9 cellular contexts compared by ENCODE assay signal in the genomic region with DNA sequence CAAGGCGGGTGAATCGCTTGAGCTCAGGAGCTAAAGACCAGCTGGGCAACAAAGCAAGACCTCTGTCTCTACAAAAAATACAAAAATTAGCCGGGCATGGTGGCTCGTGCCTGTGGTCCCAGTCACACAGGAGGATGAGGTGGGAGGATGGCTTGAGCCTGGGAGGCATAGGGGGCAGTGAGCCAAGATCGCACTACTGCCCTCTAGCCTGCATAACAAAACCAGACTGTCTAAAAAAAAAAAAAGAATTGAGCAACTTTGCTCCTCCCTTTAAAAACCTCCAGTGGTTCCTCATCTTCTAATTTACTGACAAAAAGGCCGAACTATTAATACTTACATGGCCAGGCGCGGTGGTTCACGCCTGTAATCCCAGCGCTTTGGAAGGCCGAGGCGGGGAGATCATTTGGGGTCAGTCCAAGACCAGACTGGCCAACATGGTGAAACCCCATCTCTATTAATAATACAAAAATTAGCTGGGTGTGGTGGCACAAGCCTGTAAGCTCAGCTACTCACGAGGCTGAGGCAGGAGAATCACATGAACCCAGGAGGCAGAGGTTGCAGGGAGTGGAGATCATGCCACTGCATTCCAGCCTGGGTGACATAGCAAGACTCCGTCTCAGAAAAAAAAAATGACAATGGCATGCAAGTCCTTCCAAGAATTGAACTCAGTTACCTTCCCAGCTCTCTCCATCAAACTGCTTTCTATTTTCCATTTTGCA. TPM values are rescaled to one million over a fixed set of nuclear protein-coding genes. Genes with fewer than 3 reads are reported as not detected.
DNase-seq lines count a peak whose midpoint lies in the region; ATAC-seq and TF ChIP-seq lines count a peak whose summit lies in the region.
"Had no signal": no experiment of that assay in that cellular context is flagged by ENCODE, and none has a peak within 500 bp of the region (broad histone marks: within the 10 kb centered on the region; RNA-seq: fewer than 3 reads in every experiment).

No MANE protein-coding gene starts in this region.

- TF ChIP-seq CTCF in CD14-positive monocyte (IDR thresholded peaks at IDR 0.05) = peak; percentile 71
- TF ChIP-seq CTCF in KMS-11 (conservative IDR thresholded peaks at IDR 0.05; ENCODE audit: low read depth, low read length) = no peak; the same call in 1 of the 2 replicates
- TF ChIP-seq CTCF in WI38 (IDR thresholded peaks at IDR 0.05; ENCODE audit: low read depth, low read length) = peak; percentile 27; the same call in 1 of the 2 replicates
- peak; percentile 47 for TF ChIP-seq CTCF in left ventricle myocardium inferior (IDR thresholded peaks at IDR 0.05; ENCODE audit: borderline replicate concordance)

- peak overlapping the region; percentile 64 to 70 for H3K4me3 Mint-ChIP-seq in CD14-positive monocyte
- peak overlapping the region; percentile 69 to 72 for H3K4me3 Mint-ChIP-seq in stimulated activated naive B cell treated with anti-CD40 and anti-IgM and Interleukin-4, amounts not matched to agents 10 μg/mL and 1 μg/mL and 100 μg/mL, for 72 hours
- peak overlapping the region in 1 of 3 donors; percentile 30 for H3K4me3 Mint-ChIP-seq in T-cell

- H3K4me1 ChIP-seq in KMS-11 (ENCODE audit: low read depth, poor library complexity, severe bottlenecking) (peaks cover 43% of the 10 kb centered on the region), left ventricle myocardium inferior (peaks cover 78% of the 10 kb centered on the region)

- H3K36me3 Mint-ChIP-seq in CD14-positive monocyte (peaks cover 12 to 36% of the 10 kb centered on the region in 2 donors), T-cell (peaks cover 26% of the 10 kb centered on the region)
- peaks cover 16 to 29% of the 10 kb centered on the region in 2 donors for H3K36me3 Mint-ChIP-seq in stimulated activated naive B cell treated with anti-CD40 and anti-IgM and Interleukin-4, amounts not matched to agents 10 μg/mL and 1 μg/mL and 100 μg/mL, for 72 hours

- H3K4me3 ChIP-seq in KMS-11 (IDR thresholded peaks at IDR 0.05; ENCODE audit: insufficient read depth, low read depth, low read length) (no peak overlapping the region), WI38 (ENCODE audit: low read depth, low read length) (no peak overlapping the region), left ventricle myocardium inferior (no peak overlapping the region)

- no peak overlapping the region for H2AFZ ChIP-seq in KMS-11 (ENCODE audit: low read depth)

- H3K27me3 ChIP-seq in KMS-11 (ENCODE audit: insufficient read depth, low read depth) (no peaks in the 10 kb centered on the region), left ventricle myocardium inferior (ENCODE audit: low read depth) (no peaks in the 10 kb centered on the region)

- CTCF ChIA-PET in T-cell (lab: Charles Lee) = interaction anchor here in 1 of 2 donors (0.6 to 3.3 kb wide), 2 partner anchors 16 to 20 kb away, joined by 3 to 12 read pairs; no protein-coding TSS in a partner anchor

- POLR2A ChIA-PET in T-cell (lab: Charles Lee) = no interaction called here

- H3K9me3 Mint-ChIP-seq in CD14-positive monocyte (peaks cover 0 to 3% (median 0%) of the 10 kb centered on the region in 7 donors), T-cell (no peaks in the 10 kb centered on the region)
- H3K9me3 Mint-ChIP-seq in stimulated activated naive B cell treated with anti-CD40 and anti-IgM and Interleukin-4, amounts not matched to agents 10 μg/mL and 1 μg/mL and 100 μg/mL, for 72 hours = no peaks in the 10 kb centered on the region

- H3K36me3 ChIP-seq in KMS-11 (ENCODE audit: insufficient read depth) (0 out of 2 replicates have a peak, but pooled peaks cover 6% of the 10 kb centered on the region), left ventricle myocardium inferior (peaks cover 11% of the 10 kb centered on the region)

- H3K27ac ChIP-seq in KMS-11 (no peak overlapping the region), left ventricle myocardium inferior (replicated peaks) (peak overlapping the region; percentile 30)

- H3K79me2 ChIP-seq in KMS-11 (ENCODE audit: insufficient read depth, low read depth) = peaks cover 96% of the 10 kb centered on the region

- intact Hi-C loops in CD14-positive monocyte (cut with micrococcal nuclease) (loop anchor here in 1 of 2 donors (10.0 kb wide), 1 partner anchor 117 kb away; the partner anchor contains the start of gene H3-3A), left ventricle myocardium inferior (cut with micrococcal nuclease) (no loop called here)

- ATAC-seq in stimulated activated naive B cell treated with anti-CD40 and anti-IgM and Interleukin-4, amounts not matched to agents 10 μg/mL and 1 μg/mL and 100 μg/mL, for 72 hours (replicated peaks) = peak in 1 of 2 donors; percentile 15
- ATAC-seq in T-cell (replicated peaks in 1 of 4) = no peak
- no peak for ATAC-seq in GM18498 (IDR thresholded peaks at IDR 0.05; ENCODE audit: unreplicated experiment)

- H3K9me3 ChIP-seq in left ventricle myocardium inferior (replicated peaks) = no peaks in the 10 kb centered on the region

- H3K27ac Mint-ChIP-seq in CD14-positive monocyte (peak overlapping the region; percentile 81 to 97 (median 88)), T-cell (peak overlapping the region in 1 of 2 donors; percentile 10)
- H3K27ac Mint-ChIP-seq in stimulated activated naive B cell treated with anti-CD40 and anti-IgM and Interleukin-4, amounts not matched to agents 10 μg/mL and 1 μg/mL and 100 μg/mL, for 72 hours = peak overlapping the region; percentile 81

- H3K9ac ChIP-seq in KMS-11 = no peak overlapping the region

- DNase-seq in CD14-positive monocyte (ENCODE audit: low spot score) (peak; percentile 49), left ventricle myocardium inferior (peak; percentile 53), T-cell (no peak), NCI-H748 (lab: John Stamatoyannopoulos, UW; ENCODE audit: unreplicated experiment) (no peak)
- no peak for DNase-seq in stimulated activated naive B cell treated with anti-CD40 and anti-IgM and Interleukin-4, amounts not matched to agents 10 μg/mL and 1 μg/mL and 100 μg/mL, for 72 hours

- peaks cover 9% of the 10 kb centered on the region; the same call in 1 of the 2 replicates for H4K20me1 ChIP-seq in KMS-11 (ENCODE audit: insufficient read depth)

- H3K4me1 Mint-ChIP-seq in CD14-positive monocyte (peaks cover 35% of the 10 kb centered on the region), T-cell (peaks cover 68 to 76% (median 71%) of the 10 kb centered on the region in 3 donors)
- H3K4me1 Mint-ChIP-seq in stimulated activated naive B cell treated with anti-CD40 and anti-IgM and Interleukin-4, amounts not matched to agents 10 μg/mL and 1 μg/mL and 100 μg/mL, for 72 hours = peaks cover 25 to 76% of the 10 kb centered on the region in 2 donors

- peak overlapping the region; percentile 8; the same call in 1 of the 2 replicates for H3K4me2 ChIP-seq in KMS-11

- H3K27me3 Mint-ChIP-seq in CD14-positive monocyte (ENCODE audit: low read depth in 3 of 3) (no peaks in the 10 kb centered on the region), T-cell (no peaks in the 10 kb centered on the region)
- H3K27me3 Mint-ChIP-seq in stimulated activated naive B cell treated with anti-CD40 and anti-IgM and Interleukin-4, amounts not matched to agents 10 μg/mL and 1 μg/mL and 100 μg/mL, for 72 hours = no peaks in the 10 kb centered on the region

RNA-seq across cellular contexts. Expression of gene ACBD3, which starts 4.4 kb away (rescaled TPM):
- polyA plus RNA-seq in CD14-positive monocyte = 10 to 100 TPM; 11.4 to 16.3 TPM
- total RNA-seq in left ventricle myocardium inferior (29.6 TPM), T-cell (10 to 100 TPM; 21.7 to 26.2 (median 22.5) TPM)

RNA-seq across cellular contexts. Expression of gene MIXL1, which starts 41.3 kb away (rescaled TPM):
- not detected for polyA plus RNA-seq in CD14-positive monocyte
- total RNA-seq in left ventricle myocardium inferior = not detected
- total RNA-seq in T-cell = under 1 TPM in 1 of 5 donors, not detected in 4; 0.63 TPM
- total RNA-seq: mononuclear cell had no signal

Comparison
In these comparisons a context has a peak if more than half of its experiments do, and no peak if none do; other contexts are left out.
1. DNase-seq: peak in CD14-positive monocyte (single experiment) and left ventricle myocardium inferior (single experiment); none in stimulated activated naive B cell treated with anti-CD40 and anti-IgM and Interleukin-4, amounts not matched to agents 10 μg/mL and 1 μg/mL and 100 μg/mL, for 72 hours (single experiment), T-cell (0 of 34) and NCI-H748 (single experiment).